ENCODE assay signal across 19 cellular contexts in the genomic region with DNA sequence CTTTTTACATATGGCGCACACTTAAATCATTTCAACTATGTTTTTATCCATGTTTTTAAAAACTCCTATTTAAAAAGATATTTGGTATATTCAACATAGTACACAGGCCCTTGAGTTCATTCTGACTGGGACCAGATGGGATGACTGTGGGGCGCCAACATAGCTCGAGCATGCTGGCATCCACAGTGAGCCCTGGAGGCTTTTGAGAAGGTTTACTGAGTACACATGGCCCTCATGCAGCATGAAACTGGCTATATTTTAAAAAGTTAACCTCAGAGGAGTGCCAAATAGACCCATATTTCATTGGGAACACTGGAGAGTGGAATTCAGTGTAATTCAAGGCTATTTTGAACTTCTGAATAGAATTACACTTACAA.
"Had no signal": no experiment of that assay in that cellular context is flagged by ENCODE, and none has a peak within 500 bp of the region (broad histone marks: within the 10 kb centered on the region; RNA-seq: fewer than 3 reads in every experiment).

No MANE protein-coding gene starts in this region.

- H3K36me3 ChIP-seq: gastrocnemius medialis, lower lobe of right lung, ovary, sigmoid colon, stomach, thyroid gland, upper lobe of left lung had no signal

- H3K27ac ChIP-seq: gastrocnemius medialis, lower lobe of right lung, ovary, psoas muscle, sigmoid colon, stomach, thyroid gland, upper lobe of left lung had no signal

- DNase-seq: effector CD4-positive, alpha-beta T cell; foreskin fibroblast; gastrocnemius medialis; head of caudate nucleus; left ventricle myocardium superior; lower lobe of right lung; natural killer cell; occipital lobe; ovary; psoas muscle; right cardiac atrium; sigmoid colon; stimulated activated CD4-positive, alpha-beta T cell treated with anti-CD3 and anti-CD28 coated beads, Interleukin-2, amount 100 ng/mL, for 24 hours; stimulated activated CD4-positive, alpha-beta T cell treated with anti-CD3 and anti-CD28 coated beads, Interleukin-4, amount 100 ng/mL, for 24 hours; stimulated activated naive CD4-positive, alpha-beta T cell treated with Interleukin-2 at 50 U/mL for 16 hours; stomach; thyroid gland; upper lobe of left lung had no signal

- H3K4me3 ChIP-seq: dorsolateral prefrontal cortex, gastrocnemius medialis, lower lobe of right lung, ovary, psoas muscle, sigmoid colon, stomach, thyroid gland, upper lobe of left lung had no signal

- H3K4me1 ChIP-seq: gastrocnemius medialis, lower lobe of right lung, psoas muscle, sigmoid colon, stomach, upper lobe of left lung had no signal

- H3K9me3 ChIP-seq: gastrocnemius medialis, lower lobe of right lung, ovary, psoas muscle, sigmoid colon, stomach, thyroid gland, upper lobe of left lung had no signal

- H3K27me3 ChIP-seq: dorsolateral prefrontal cortex, gastrocnemius medialis, ovary, sigmoid colon, stomach, thyroid gland, upper lobe of left lung had no signal
